8 cellular contexts compared by ENCODE assay signal in the genomic region with DNA sequence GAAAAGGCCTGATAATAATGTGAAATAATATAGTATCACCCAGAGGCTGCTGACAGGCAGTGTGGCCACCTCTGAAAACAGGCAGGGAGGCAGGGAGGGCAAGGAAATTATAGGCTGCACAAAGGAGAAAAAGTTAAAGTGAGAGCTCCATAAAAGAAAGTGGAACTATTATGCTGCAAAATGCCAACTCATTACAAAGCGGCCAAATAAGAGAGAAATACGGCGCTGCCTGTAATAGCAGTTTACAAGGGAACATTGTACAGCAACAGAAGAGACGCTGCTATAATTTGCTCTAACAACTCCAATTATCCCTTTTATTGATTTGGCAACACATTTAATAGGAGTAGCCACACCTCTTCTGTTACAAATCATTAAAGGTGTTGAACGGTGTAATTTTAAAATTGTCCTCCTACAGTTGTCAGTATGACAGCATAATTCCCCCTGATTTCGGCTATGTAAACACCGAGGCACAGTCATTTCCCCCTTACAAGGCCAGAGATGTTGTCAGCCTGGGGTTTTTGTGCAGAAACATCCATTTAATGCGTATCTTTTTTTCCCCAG.
A peak's percentile ranks its signal among the peaks of the same experiment; 100 is the strongest.
DNase-seq lines count a peak whose midpoint lies in the region; ATAC-seq, FAIRE-seq and TF ChIP-seq lines count a peak whose summit lies in the region.

No MANE protein-coding gene starts in this region.

- TF ChIP-seq CTCF in prostate gland (IDR thresholded peaks at IDR 0.05) (no peak), omental fat pad (IDR thresholded peaks at IDR 0.05) (no peak)

- FAIRE-seq in RCC 7860 (lab: Jason Lieb, UNC): no peak

- H3K4me1 Mint-ChIP-seq in dendritic cell treated with granulocyte-macrophage colony-stimulating factor and Interleukin-4, amounts not matched to agents 40 ng/mL and 50 ng/mL, for 4 days (ENCODE audit: low read depth): peaks cover 17% of the 10 kb centered on the region

- H3K36me3 Mint-ChIP-seq in dendritic cell treated with granulocyte-macrophage colony-stimulating factor and Interleukin-4, amounts not matched to agents 40 ng/mL and 50 ng/mL, for 4 days (ENCODE audit: low read depth): no peaks in the 10 kb centered on the region

- peak overlapping the region; percentile 17 for H3K27ac Mint-ChIP-seq in dendritic cell treated with granulocyte-macrophage colony-stimulating factor and Interleukin-4, amounts not matched to agents 40 ng/mL and 50 ng/mL, for 4 days

- no peak for ATAC-seq in omental fat pad (ENCODE audit: low FRiP score)

- H3K4me3 Mint-ChIP-seq in dendritic cell treated with granulocyte-macrophage colony-stimulating factor and Interleukin-4, amounts not matched to agents 40 ng/mL and 50 ng/mL, for 4 days: peak overlapping the region; percentile 68

- H3K4me3 ChIP-seq in prostate gland: peak overlapping the region; percentile 35 to 38

- H3K27me3 ChIP-seq in prostate gland (replicated peaks; ENCODE audit: insufficient read depth): no peaks in the 10 kb centered on the region

- H3K27me3 Mint-ChIP-seq in dendritic cell treated with granulocyte-macrophage colony-stimulating factor and Interleukin-4, amounts not matched to agents 40 ng/mL and 50 ng/mL, for 4 days: peaks cover 29% of the 10 kb centered on the region

- no peak for TF ChIP-seq POLR2A in prostate gland (IDR thresholded peaks at IDR 0.05)

- no peaks in the 10 kb centered on the region for H3K36me3 ChIP-seq in prostate gland

- DNase-seq in DMS79 treated with DMSO at 0.1 percent for 48 hours (lab: John Stamatoyannopoulos, UW) (peak; percentile 37), DMS79 (lab: John Stamatoyannopoulos, UW) (no peak), NCI-H146 (lab: John Stamatoyannopoulos, UW) (peak; percentile 95), prostate gland (ENCODE audit: low spot score) (no peak), RCC 7860 (ENCODE audit: low spot score) (no peak), omental fat pad (ENCODE audit: low spot score) (no peak), anterior cingulate cortex (lab: John Stamatoyannopoulos, UW) (no peak)

- H3K9me3 ChIP-seq in prostate gland: no peaks in the 10 kb centered on the region

- WGBS in prostate gland: 6% methylated on average over 8 of the region's 8 CpGs

- peaks cover 8% of the 10 kb centered on the region for H3K9me3 Mint-ChIP-seq in dendritic cell treated with granulocyte-macrophage colony-stimulating factor and Interleukin-4, amounts not matched to agents 40 ng/mL and 50 ng/mL, for 4 days

- intact Hi-C loops in dendritic cell treated with granulocyte-macrophage colony-stimulating factor and Interleukin-4, amounts not matched to agents 40 ng/mL and 50 ng/mL, for 4 days (cut with micrococcal nuclease): no loop called here
- intact Hi-C loops in prostate gland (cut with DNase I): no loop called here

- peak overlapping the region; percentile 25 to 54 for H3K27ac ChIP-seq in prostate gland

- H3K4me1 ChIP-seq in prostate gland (replicated peaks): peaks cover 4% of the 10 kb centered on the region

Comparison
In these comparisons a context has a peak if more than half of its experiments do, and no peak if none do; other contexts are left out.
1. DNase-seq: peak in DMS79 treated with DMSO at 0.1 percent for 48 hours (single experiment) and NCI-H146 (single experiment); none in DMS79 (single experiment), prostate gland (single experiment), RCC 7860 (single experiment), omental fat pad (single experiment) and anterior cingulate cortex (0 of 58).